ENCODE assay signal across 9 cellular contexts in the genomic region with DNA sequence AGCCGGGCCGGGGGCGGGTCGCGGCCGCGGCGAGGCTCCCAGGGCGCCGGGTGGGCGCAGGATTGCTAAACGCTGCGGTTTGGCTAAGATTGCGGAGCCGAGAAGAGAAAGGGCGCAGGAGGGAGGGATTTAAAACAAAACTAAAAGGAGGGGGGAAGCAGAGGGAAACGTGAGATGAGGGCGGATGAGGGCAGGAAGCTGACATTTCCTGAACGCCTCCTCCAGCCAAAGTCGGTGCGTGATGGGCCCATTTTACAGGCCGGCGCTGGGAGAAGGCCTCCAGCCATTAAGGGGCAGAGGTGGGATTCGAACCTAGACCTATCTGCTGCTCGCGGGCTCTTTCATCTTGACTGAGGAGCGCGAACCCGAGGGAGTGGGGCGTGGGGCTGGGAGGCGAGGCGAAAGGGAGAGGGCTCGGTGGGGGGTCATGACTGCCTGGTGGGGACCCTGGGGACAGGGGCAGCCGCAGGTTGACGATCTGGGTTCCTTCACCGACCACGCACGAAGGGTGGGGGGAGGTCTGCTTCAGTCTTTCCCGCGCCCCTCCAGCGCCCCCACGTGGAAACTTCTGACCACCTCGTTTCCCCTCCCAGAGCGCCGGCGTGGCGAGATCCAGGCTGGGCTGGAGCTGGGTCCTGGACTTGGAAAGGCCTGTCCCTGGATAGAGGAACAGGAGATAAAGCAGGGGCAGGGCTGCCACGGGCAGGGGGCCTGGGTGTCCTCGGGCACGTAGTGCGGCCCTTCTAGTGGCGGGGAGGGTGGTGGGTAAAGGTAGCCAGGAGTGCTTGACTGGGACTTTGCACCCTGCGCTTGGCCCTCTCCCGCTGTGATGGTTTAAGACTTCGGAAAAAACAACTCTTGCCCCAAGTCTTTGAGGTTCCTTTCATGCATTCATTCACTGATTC. TPM values are rescaled to one million over a fixed set of nuclear protein-coding genes. Genes with fewer than 3 reads are reported as not detected.
A peak's percentile ranks its signal among the peaks of the same experiment; 100 is the strongest.
DNase-seq lines count a peak whose midpoint lies in the region; ATAC-seq and TF ChIP-seq lines count a peak whose summit lies in the region.
"Had no signal": no experiment of that assay in that cellular context is flagged by ENCODE, and none has a peak within 500 bp of the region (broad histone marks: within the 10 kb centered on the region; RNA-seq: fewer than 3 reads in every experiment).

No MANE protein-coding gene starts in this region.

- no peak overlapping the region for H3K27ac ChIP-seq in DOHH2 (ENCODE audit: low read depth, low read length)
- peak overlapping the region; percentile 78; the same call in 1 of the 2 replicates for H3K27ac ChIP-seq in VCaP
- H3K27ac ChIP-seq in breast epithelium = peak overlapping the region; percentile 29 to 52

- H3K4me3 ChIP-seq in DOHH2 (ENCODE audit: low read length) (peak overlapping the region; percentile 65), LNCaP clone FGC (ENCODE audit: low read depth, low read length) (peak overlapping the region; percentile 21; the same call in 1 of the 2 replicates), breast epithelium (peak overlapping the region; percentile 50 to 75 (median 63))

- no peaks in the 10 kb centered on the region for H4K20me1 ChIP-seq in DOHH2 (ENCODE audit: control insufficient read depth, insufficient read depth, low read depth, low read length)

- H3F3A ChIP-seq in DOHH2 (ENCODE audit: control insufficient read depth, insufficient read depth) = no peaks in the 10 kb centered on the region

- intact Hi-C loops in breast epithelium (cut with DNase I; ENCODE audit: low total_unique reads) = loop anchor here (10.0 kb wide), 2 partner anchors 147 to 277 kb away; a partner anchor contains a TSS

- H3K36me3 ChIP-seq in DOHH2 (ENCODE audit: control insufficient read depth, low read length) (no peaks in the 10 kb centered on the region), breast epithelium (no peaks in the 10 kb centered on the region)

- H3K9me3 ChIP-seq in DOHH2 (ENCODE audit: control insufficient read depth, insufficient read depth, low read length) (no peaks in the 10 kb centered on the region), breast epithelium (no peaks in the 10 kb centered on the region)

- DNase-seq in LNCaP clone FGC (ENCODE audit: low read depth) (no peak), breast epithelium (ENCODE audit: low spot score in 2 of 2) (peak; percentile 40 to 72), islet precursor cell (peak; percentile 93), NCI-H510A (lab: John Stamatoyannopoulos, UW) (no peak)
- peak; percentile 72 for DNase-seq in stimulated activated CD4-positive, alpha-beta T cell treated with anti-CD3 and anti-CD28 coated beads, Interleukin-12 subunit alpha, Interleukin-12 subunit beta, amount 100 ng/mL, for 4 hours

- TF ChIP-seq CTCF in DOHH2 (IDR thresholded peaks at IDR 0.05; ENCODE audit: low read depth, low read length, poor library complexity, severe bottlenecking) (peak; percentile 88), LNCaP clone FGC (IDR thresholded peaks at IDR 0.05; ENCODE audit: control insufficient read depth, extremely low read depth, insufficient read depth) (peak; percentile 42; the same call in 1 of the 2 replicates), VCaP (conservative IDR thresholded peaks at IDR 0.05) (peak; percentile 93), breast epithelium (IDR thresholded peaks at IDR 0.05) (peak; percentile 60 to 66 (median 61))

- H3K9me2 ChIP-seq in DOHH2 (replicated peaks; ENCODE audit: control insufficient read depth, low read length) = no peaks in the 10 kb centered on the region

- H3K79me2 ChIP-seq in DOHH2 (ENCODE audit: control insufficient read depth, low read length) = no peaks in the 10 kb centered on the region

- H3K4me2 ChIP-seq in DOHH2 (ENCODE audit: low read length) = peak overlapping the region; percentile 69

- TF ChIP-seq POLR2A in breast epithelium (IDR thresholded peaks at IDR 0.05) = no peak

- no peak for ATAC-seq in GM21717 (IDR thresholded peaks at IDR 0.05; ENCODE audit: unreplicated experiment)

- peaks cover 6% of the 10 kb centered on the region for H3K4me1 ChIP-seq in DOHH2 (ENCODE audit: control insufficient read depth, low read length)
- H3K4me1 ChIP-seq in breast epithelium = peaks cover 5 to 6% of the 10 kb centered on the region in 2 donors

- H3K27me3 ChIP-seq in DOHH2 (ENCODE audit: control insufficient read depth, low read length) (peaks cover 57% of the 10 kb centered on the region), breast epithelium (no peaks in the 10 kb centered on the region)

RNA-seq across cellular contexts. Expression of a gene that starts 3.8 kb away (rescaled TPM):
- not detected for total RNA-seq in breast epithelium
- total RNA-seq: frontal cortex had no signal

Comparison
In these comparisons a context has a peak if more than half of its experiments do, and no peak if none do; other contexts are left out.
1. CTCF ChIP-seq: peak in every context shown above with its lines; median percentile 93 in VCaP; 88 in DOHH2; 61 in breast epithelium; 42 in LNCaP clone FGC.
2. DNase-seq: peak in breast epithelium (2 of 2), islet precursor cell (single experiment) and stimulated activated CD4-positive, alpha-beta T cell treated with anti-CD3 and anti-CD28 coated beads, Interleukin-12 subunit alpha, Interleukin-12 subunit beta, amount 100 ng/mL, for 4 hours (single experiment); none in LNCaP clone FGC (single experiment) and NCI-H510A (single experiment).
3. Peak in every context shown above with its lines, with median percentiles within 50 percentile points of each other: H3K4me3 ChIP-seq.